ENCODE assay signal across 24 cellular contexts in the genomic region with DNA sequence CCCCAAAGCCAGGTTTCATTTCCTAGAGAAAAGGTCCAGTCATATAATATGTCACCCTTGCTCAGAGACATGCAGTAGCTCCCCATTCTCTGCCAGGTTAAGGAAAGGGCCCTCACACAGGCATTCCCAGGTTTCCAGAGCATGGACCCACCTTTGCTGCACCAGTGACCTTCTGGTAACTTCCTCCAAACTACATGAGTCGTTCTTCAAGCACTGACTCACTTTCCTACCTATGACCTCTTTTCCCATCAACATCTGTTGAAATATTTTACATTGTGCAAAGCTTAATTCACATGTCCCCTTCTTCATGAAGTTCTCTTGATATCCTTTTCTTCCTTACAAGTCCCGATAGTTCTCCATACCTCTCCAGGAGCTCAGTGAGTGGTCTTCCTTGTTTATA. TPM values are rescaled to one million over a fixed set of nuclear protein-coding genes. Genes with fewer than 3 reads are reported as not detected.
DNase-seq lines count a peak whose midpoint lies in the region; ATAC-seq and TF ChIP-seq lines count a peak whose summit lies in the region.
"Had no signal": no experiment of that assay in that cellular context is flagged by ENCODE, and none has a peak within 500 bp of the region (broad histone marks: within the 10 kb centered on the region; RNA-seq: fewer than 3 reads in every experiment).

No MANE protein-coding gene starts in this region.

- DNase-seq in SIG-M5 treated with dmso at 0.1 percent for 504 hours (lab: John Stamatoyannopoulos, UW; ENCODE audit: unreplicated experiment) (peak; percentile 9), SIG-M5 (lab: John Stamatoyannopoulos, UW) (no peak), HL-60 (ENCODE audit: low read depth in 1 of 2, low spot score in 1 of 2) (no peak), SJCRH30 (no peak), epithelial cell of proximal tubule (ENCODE audit: low read depth) (peak; percentile 52), NCI-H2107 treated with DMSO at 0.1 percent for 48 hours (lab: John Stamatoyannopoulos, UW; ENCODE audit: unreplicated experiment) (no peak), mesenteric fat pad (ENCODE audit: low spot score) (no peak)
- DNase-seq: 8988T; activated CD4-positive, alpha-beta memory T cell treated with anti-CD3 and anti-CD28 coated beads for 36 hours; activated naive CD8-positive, alpha-beta T cell treated with anti-CD3 and anti-CD28 coated beads, Interleukin-2, amount 10 ng/mL, durations not matched to agents 7 days and 5 days; body of pancreas; COR-L47; islet precursor cell; NCI-H1436 treated with DMSO at 0.1 percent for 48 hours; NCI-H2171; ovary; right lobe of liver; SHP77 treated with DMSO at 0.1 percent for 48 hours; stimulated activated CD4-positive, alpha-beta T cell treated with anti-CD3 and anti-CD28 coated beads, Interleukin-15, amount 100 ng/mL, for 24 hours had no signal

- ATAC-seq in HG02981 (IDR thresholded peaks at IDR 0.05; ENCODE audit: unreplicated experiment): no peak
- ATAC-seq: body of pancreas, gastroesophageal sphincter had no signal

- peaks cover 3% of the 10 kb centered on the region; the same call in 1 of the 2 replicates for H3K36me3 ChIP-seq in SJCRH30
- H3K36me3 ChIP-seq: gastroesophageal sphincter, ovary, right lobe of liver, vagina had no signal

- H3K27me3 ChIP-seq in HL-60 (ENCODE audit: insufficient read depth, poor library complexity, severe bottlenecking) (no peaks in the 10 kb centered on the region), SJCRH30 (no peaks in the 10 kb centered on the region)
- H3K27me3 ChIP-seq: body of pancreas, ovary, right lobe of liver, vagina had no signal

- peaks cover 19% of the 10 kb centered on the region for H3K4me1 ChIP-seq in SJCRH30
- H3K4me1 ChIP-seq: body of pancreas, gastroesophageal sphincter, vagina had no signal

- TF ChIP-seq CTCF in HL-60 (IDR thresholded peaks at IDR 0.05; ENCODE audit: insufficient read depth, low read length) (no peak), epithelial cell of proximal tubule (conservative IDR thresholded peaks at IDR 0.05; ENCODE audit: low read depth, low read length) (no peak)

- no peaks in the 10 kb centered on the region for H3K9me3 ChIP-seq in SJCRH30 (replicated peaks)
- H3K9me3 ChIP-seq: body of pancreas, gastroesophageal sphincter, ovary, right lobe of liver, vagina had no signal

- H3K27ac ChIP-seq in HL-60 (replicated peaks) (peak overlapping the region; percentile 27; the same call in 1 of the 2 replicates), SJCRH30 (peak overlapping the region; percentile 50; the same call in 1 of the 2 replicates)
- H3K27ac ChIP-seq: body of pancreas, gastroesophageal sphincter, ovary, right lobe of liver, vagina had no signal

- H3K4me3 ChIP-seq in HL-60 (replicated peaks; ENCODE audit: insufficient read depth, low read length) (no peak overlapping the region), SJCRH30 (no peak overlapping the region), epithelial cell of proximal tubule (ENCODE audit: low read depth, low read length) (no peak overlapping the region)
- H3K4me3 ChIP-seq: body of pancreas, gastroesophageal sphincter, ovary, right lobe of liver, vagina had no signal

RNA-seq across cellular contexts. Expression of a gene that starts 25.9 kb away (rescaled TPM):
- 11.8 and 14.1 TPM in 2 replicates for total RNA-seq in SJCRH30 (2014; rRNA removed; shearing (Covaris generic))
- total RNA-seq in epithelial cell of proximal tubule (2.3 and 2.7 TPM in 2 replicates), mesenteric fat pad (0.64 TPM)
- total RNA-seq: activated CD4-positive, alpha-beta memory T cell treated with anti-CD3 and anti-CD28 coated beads for 36 hours; activated naive CD8-positive, alpha-beta T cell treated with anti-CD3 and anti-CD28 coated beads, Interleukin-2, amount 10 ng/mL, durations not matched to agents 7 days and 5 days; OCI-LY7; T-helper 1 cell treated with Interleukin-12 subunit alpha and Interleukin-12 subunit beta and Interleukin-4 antibody, amounts not matched to agents 30 ng/mL and 1 ng/mL, for 36 hours had no signal

Comparison
In these comparisons a context has a peak if more than half of its experiments do, and no peak if none do; other contexts are left out.
1. DNase-seq: peak in SIG-M5 treated with dmso at 0.1 percent for 504 hours (single experiment) and epithelial cell of proximal tubule (single experiment); none in SIG-M5 (single experiment), HL-60 (0 of 2), SJCRH30 (0 of 2), NCI-H2107 treated with DMSO at 0.1 percent for 48 hours (single experiment) and mesenteric fat pad (single experiment).